ENCODE assay signal across 8 cellular contexts in the genomic region with DNA sequence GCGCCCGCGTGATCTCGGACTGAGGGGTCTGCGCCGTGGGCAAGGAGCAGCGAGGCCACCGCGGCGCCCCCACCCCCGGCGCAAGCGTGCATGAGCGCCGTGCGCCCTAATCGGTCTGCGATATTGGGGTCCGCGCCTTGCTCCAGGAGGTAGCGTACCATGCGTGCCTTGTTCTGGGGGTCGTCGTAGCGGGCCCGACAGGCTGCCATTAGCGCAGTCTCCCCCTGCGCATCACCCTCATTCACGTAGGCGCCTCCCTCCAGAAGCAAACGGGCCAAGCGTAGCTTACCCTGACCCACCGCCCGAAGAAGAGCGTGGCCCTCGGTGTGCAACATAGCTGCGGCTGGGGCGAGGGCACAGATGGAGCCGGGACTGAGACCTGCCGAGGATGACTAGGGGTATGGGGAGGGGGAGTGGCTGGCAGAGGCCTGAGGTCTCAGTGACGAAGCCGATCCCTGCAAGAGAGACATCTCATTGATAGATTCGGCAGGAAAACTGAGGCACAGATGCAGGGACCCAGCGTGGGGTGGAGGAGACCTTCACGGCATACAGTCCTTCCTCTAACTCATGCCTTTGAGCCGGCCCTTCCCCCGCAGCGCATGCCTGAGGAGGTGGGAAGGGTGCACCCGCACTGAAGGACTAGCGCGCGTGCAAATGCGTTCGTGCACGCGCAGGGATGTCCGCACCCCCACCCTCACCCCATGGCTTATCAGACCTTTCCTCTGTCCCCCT. TPM values are rescaled to one million over a fixed set of nuclear protein-coding genes. Genes with fewer than 3 reads are reported as not detected.
A peak's percentile ranks its signal among the peaks of the same experiment; 100 is the strongest.
DNase-seq lines count a peak whose midpoint lies in the region; ATAC-seq and TF ChIP-seq lines count a peak whose summit lies in the region.

No MANE protein-coding gene starts in this region.

- H3K36me3 Mint-ChIP-seq in WTC11 = no peaks in the 10 kb centered on the region

- no TSS peak for BruUV-seq in A673 (replicated peaks; lab: Mats Ljungman, UMichigan)

- no peaks in the 10 kb centered on the region for H3K36me3 ChIP-seq in A673 (ENCODE audit: insufficient read depth, low read length, poor library complexity, severe bottlenecking)
- H3K36me3 ChIP-seq in H7 (replicated peaks; ENCODE audit: control insufficient read depth, insufficient read depth, low read length) = no peaks in the 10 kb centered on the region
- no peaks in the 10 kb centered on the region for H3K36me3 ChIP-seq in mesodermal cell (ENCODE audit: control insufficient read depth, insufficient read depth, low read length)
- H3K36me3 ChIP-seq in stomach = no peaks in the 10 kb centered on the region

- H3K27me3 ChIP-seq in A673 (replicated peaks; ENCODE audit: insufficient read depth, low read depth, low read length, poor library complexity) = no peaks in the 10 kb centered on the region
- H3K27me3 ChIP-seq in H7 (ENCODE audit: control insufficient read depth, insufficient read depth, low read length) = peaks cover 65% of the 10 kb centered on the region
- H3K27me3 ChIP-seq in stomach = peaks cover 0 to 14% (median 8%) of the 10 kb centered on the region in 3 donors

- no peaks in the 10 kb centered on the region for H3K9me3 ChIP-seq in A673 (ENCODE audit: low read depth, low read length, poor library complexity, severe bottlenecking)
- no peaks in the 10 kb centered on the region for H3K9me3 ChIP-seq in mesodermal cell (ENCODE audit: control insufficient read depth, low read length)
- H3K9me3 ChIP-seq in stomach = no peaks in the 10 kb centered on the region

- CTCF ChIA-PET in A673 (lab: Charles Lee) = interaction anchor here (0.5 kb wide), 1 partner anchor 52 kb away, joined by 3 read pairs; no protein-coding TSS in a partner anchor
- CTCF ChIA-PET in WTC11 (lab: Charles Lee) = interaction anchor here (1.0 kb wide), 1 partner anchor 69 kb away, joined by 3 read pairs; no protein-coding TSS in a partner anchor

- intact Hi-C loops in A673 (cut with micrococcal nuclease; ENCODE audit: unreplicated experiment) = loop anchor here (5.0 kb wide), 1 partner anchor 34 kb away; the partner anchor contains the start of gene RBM8A
- intact Hi-C loops in stomach (cut with DNase I; ENCODE audit: low total_unique reads) = no loop called here

- ATAC-seq in WTC11 (no peak), HG03039 (IDR thresholded peaks at IDR 0.05; ENCODE audit: unreplicated experiment) (no peak)

- peak overlapping the region; percentile 70 for H3K27ac ChIP-seq in A673 (ENCODE audit: low read depth, low read length, poor library complexity, severe bottlenecking)
- H3K27ac ChIP-seq in coronary artery = peak overlapping the region; percentile 83 to 93
- H3K27ac ChIP-seq in mesodermal cell (ENCODE audit: low read depth, low read length, severe bottlenecking) = no peak overlapping the region
- peak overlapping the region; percentile 73 to 99 (median 91) for H3K27ac ChIP-seq in stomach

- no peak for TF ChIP-seq CTCF in A673 (conservative IDR thresholded peaks at IDR 0.05; ENCODE audit: low read depth, low read length)
- no peak for TF ChIP-seq CTCF in WTC11 (IDR thresholded peaks at IDR 0.05)
- no peak for TF ChIP-seq CTCF in coronary artery (IDR thresholded peaks at IDR 0.05)
- TF ChIP-seq CTCF in stomach (IDR thresholded peaks at IDR 0.05) = no peak

- TF ChIP-seq POLR2A in stomach (IDR thresholded peaks at IDR 0.05) = no peak

- POLR2A ChIA-PET in A673 (lab: Charles Lee; ENCODE audit: low non-redundant PET) (no interaction called here), WTC11 (lab: Charles Lee) (no interaction called here)

- H3K4me3 Mint-ChIP-seq in WTC11 = peak overlapping the region; percentile 96

- H3K9me3 Mint-ChIP-seq in WTC11 = no peaks in the 10 kb centered on the region

- WGBS in mesodermal cell (ENCODE audit: insufficient coverage in 2 of 2), 2 experiments = 2 to 3% methylated on average over 50 to 57 of the region's 57 CpGs
- 0 to 2% (median 1%) methylated on average over 32 to 57 of the region's 57 CpGs for WGBS in stomach, 5 donors

- H3K4me3 ChIP-seq in A673 (ENCODE audit: low read depth, low read length, poor library complexity, severe bottlenecking) (peak overlapping the region; percentile 71), H7 (ENCODE audit: insufficient read depth, low read depth, low read length) (peak overlapping the region; percentile 87), coronary artery (peak overlapping the region; percentile 77), mesodermal cell (ENCODE audit: extremely low read depth, insufficient read depth, low read length, poor library complexity, severe bottlenecking) (peak overlapping the region; percentile 60), stomach (peak overlapping the region; percentile 52 to 65 (median 59))

- peaks cover 83% of the 10 kb centered on the region for H3K27me3 Mint-ChIP-seq in WTC11 (ENCODE audit: low read depth)

- H3K27ac Mint-ChIP-seq in WTC11 = no peak overlapping the region

- H3K4me1 Mint-ChIP-seq in WTC11 = peaks cover 51% of the 10 kb centered on the region

- TF ChIP-seq EP300 in stomach (IDR thresholded peaks at IDR 0.05) = no peak

- DNase-seq in A673 (ENCODE audit: low spot score) (peak; percentile 57), H7 (peak; percentile 79), WTC11 (ENCODE audit: low spot score) (peak; percentile 43), coronary artery (ENCODE audit: low spot score) (no peak), stomach (no peak), DMS79 treated with DMSO at 0.1 percent for 48 hours (lab: John Stamatoyannopoulos, UW) (no peak)

- H3K4me1 ChIP-seq in A673 (ENCODE audit: insufficient read depth, low read length, poor library complexity, severe bottlenecking) (peaks cover 33% of the 10 kb centered on the region), mesodermal cell (ENCODE audit: control insufficient read depth, insufficient read depth, low read length, poor library complexity, severe bottlenecking) (peaks cover 28% of the 10 kb centered on the region), stomach (peaks cover 23 to 80% (median 70%) of the 10 kb centered on the region in 4 donors)

TF ChIP-seq in WTC11, 78 proteins besides CTCF, POLR2A, EP300 and RAD21 (continues in another document):
- TF ChIP-seq ZNF317 (CRISPR knock-in tag; IDR thresholded peaks at IDR 0.05; ENCODE audit: borderline replicate concordance, low read depth) (no peak), ZNF425 (CRISPR knock-in tag; conservative IDR thresholded peaks at IDR 0.05) (no peak)
- TF ChIP-seq, protein P1, sequence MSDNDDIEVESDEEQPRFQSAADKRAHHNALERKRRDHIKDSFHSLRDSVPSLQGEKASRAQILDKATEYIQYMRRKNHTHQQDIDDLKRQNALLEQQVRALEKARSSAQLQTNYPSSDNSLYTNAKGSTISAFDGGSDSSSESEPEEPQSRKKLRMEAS (CRISPR knock-in tag; IDR thresholded peaks at IDR 0.05) = peak; percentile 69; the same call in 1 of the 2 replicates

RNA-seq across cellular contexts. Expression of gene ANKRD34A, which starts 2.8 kb away (rescaled TPM):
- total RNA-seq in A673 (2021) (1.6 and 2.2 TPM in 2 replicates), WTC11 (2021) (0.21 to 0.44 TPM (median 0.22 TPM) in 3 replicates), stomach (1 to 10 TPM in 1 of 5 donors, under 1 TPM in 2, not detected in 2; 0.73 to 2.6 (median 0.87) TPM)
- 0.52 and 0.62 TPM in 2 replicates for total RNA-seq in H7 (2014; rRNA removed; shearing (Covaris generic))
- 1.1 TPM for polyA plus RNA-seq in mesodermal cell (2013, experiment 1 of 2)
- polyA plus RNA-seq in mesodermal cell (2013, experiment 2 of 2) = 0.71 TPM
- polyA plus RNA-seq in stomach = under 1 TPM in 2 of 3 donors, not detected in 1; 0.19 to 0.45 TPM

RNA-seq across cellular contexts. Expression of gene POLR3GL, which starts 2.9 kb away (rescaled TPM):
- total RNA-seq in A673 (2021) (8.5 and 11.6 TPM in 2 replicates), WTC11 (2021) (3.8 to 8.3 TPM (median 6.7 TPM) in 3 replicates), stomach (100 to 1,000 TPM in 1 of 5 donors, 10 to 100 TPM in 3, 1 to 10 TPM in 1; 5.8 to 165 (median 18.9) TPM)
- total RNA-seq in H7 (2014; rRNA removed; shearing (Covaris generic)) = 6.3 and 11.6 TPM in 2 replicates
- 28.8 TPM for polyA plus RNA-seq in mesodermal cell (2013, experiment 1 of 2)
- polyA plus RNA-seq in mesodermal cell (2013, experiment 2 of 2) = 30.3 TPM
- 10 to 100 TPM; 31.4 to 53.2 (median 43.9) TPM for polyA plus RNA-seq in stomach

RNA-seq across cellular contexts. Expression of gene LIX1L, which starts 3.8 kb away (rescaled TPM):
- total RNA-seq in A673 (2021) = 39.6 and 40.1 TPM in 2 replicates
- total RNA-seq in H7 (2014; rRNA removed; shearing (Covaris generic)) = 23.0 and 24.3 TPM in 2 replicates
- 3.0 to 3.8 TPM (median 3.8 TPM) in 3 replicates for total RNA-seq in WTC11 (2021)
- 35.9 TPM for polyA plus RNA-seq in mesodermal cell (2013, experiment 1 of 2)
- 30.4 TPM for polyA plus RNA-seq in mesodermal cell (2013, experiment 2 of 2)
- total RNA-seq in stomach = 10 to 100 TPM in 3 of 5 donors, 1 to 10 TPM in 2; 5.8 to 28.4 (median 14.0) TPM
- 1 to 10 TPM; 7.2 to 8.2 (median 7.4) TPM for polyA plus RNA-seq in stomach

RNA-seq across cellular contexts. Expression of gene RBM8A, which starts 34.3 kb away (rescaled TPM):
- total RNA-seq in A673 (2021) (255 and 276 TPM in 2 replicates), WTC11 (2021) (199 to 215 TPM (median 212 TPM) in 3 replicates), stomach (10 to 100 TPM in 4 of 5 donors, 1 to 10 TPM in 1; 9.3 to 81.3 (median 44.6) TPM)
- total RNA-seq in H7 (2014; rRNA removed; shearing (Covaris generic)) = 181 and 214 TPM in 2 replicates
- polyA plus RNA-seq in mesodermal cell (2013, experiment 1 of 2) = 161 TPM
- 144 TPM for polyA plus RNA-seq in mesodermal cell (2013, experiment 2 of 2)
- polyA plus RNA-seq in stomach = 100 to 1,000 TPM in 2 of 3 donors, 10 to 100 TPM in 1; 79.3 to 113 (median 101) TPM

RNA-seq across cellular contexts. Expression of gene TXNIP, which starts 34.8 kb away (rescaled TPM):
- 27.3 and 36.4 TPM in 2 replicates for total RNA-seq in A673 (2021)
- 24.6 and 90.7 TPM in 2 replicates for total RNA-seq in H7 (2014; rRNA removed; shearing (Covaris generic))
- total RNA-seq in WTC11 (2021) = 56.7 to 76.8 TPM (median 73.8 TPM) in 3 replicates
- polyA plus RNA-seq in mesodermal cell (2013, experiment 1 of 2) = 144 TPM
- 135 TPM for polyA plus RNA-seq in mesodermal cell (2013, experiment 2 of 2)
- 1,000 to 10,000 TPM in 3 of 5 donors, 100 to 1,000 TPM in 2; 204 to 3,386 (median 1,054) TPM for total RNA-seq in stomach
- polyA plus RNA-seq in stomach = 100 to 1,000 TPM; 217 to 613 (median 334) TPM

Comparison
In these comparisons a context has a peak if more than half of its experiments do, and no peak if none do; other contexts are left out.
1. DNase-seq: peak in A673 (single experiment), H7 (single experiment) and WTC11 (single experiment); none in coronary artery (single experiment), stomach (single experiment) and DMS79 treated with DMSO at 0.1 percent for 48 hours (single experiment).
2. Peak in every context shown above with its lines, with median percentiles within 50 percentile points of each other: H3K4me3 ChIP-seq.